ENCODE assay signal across 25 cellular contexts in the genomic region with DNA sequence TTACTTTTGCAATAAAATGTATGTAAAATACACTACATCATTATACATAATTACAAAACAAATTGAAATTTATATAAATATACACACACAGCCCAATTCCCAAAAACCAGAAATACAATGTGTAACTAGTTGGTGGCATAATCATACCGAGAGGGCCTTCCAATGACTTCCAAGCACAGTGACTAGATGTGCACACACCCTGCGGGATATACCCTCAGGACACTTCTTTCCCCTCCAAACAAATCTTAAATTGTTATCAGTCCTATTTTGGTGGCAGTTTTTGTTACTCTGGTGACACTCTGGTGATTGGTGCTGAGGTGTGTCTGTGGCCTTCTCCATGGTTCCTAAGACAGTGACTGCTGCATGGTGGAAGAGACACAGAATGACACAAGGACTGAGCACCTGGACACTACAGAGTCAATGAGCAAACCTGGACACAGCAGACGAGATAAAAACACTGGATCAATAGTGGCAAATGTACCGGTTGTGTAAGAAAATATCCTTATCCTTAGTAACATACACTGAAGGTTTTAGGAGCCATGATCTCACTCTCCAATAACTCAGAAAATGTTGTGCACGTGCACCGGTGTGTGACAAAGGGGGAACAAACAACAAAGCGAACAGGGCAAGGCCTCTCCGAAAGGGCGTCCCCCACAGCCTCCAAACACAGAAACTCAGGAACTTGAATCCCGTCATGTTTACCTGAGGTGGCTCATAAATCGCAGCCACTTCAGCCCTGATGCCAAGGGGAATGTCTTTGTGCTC. TPM values are rescaled to one million over a fixed set of nuclear protein-coding genes. Genes with fewer than 3 reads are reported as not detected.
"Had no signal": no experiment of that assay in that cellular context is flagged by ENCODE, and none has a peak within 500 bp of the region (broad histone marks: within the 10 kb centered on the region; RNA-seq: fewer than 3 reads in every experiment).

No MANE protein-coding gene starts in this region.

- H3K27ac Mint-ChIP-seq: activated naive CD8-positive, alpha-beta T cell; endodermal cell; naive B cell; type B pancreatic cell had no signal

- H3K27me3 Mint-ChIP-seq: activated naive CD8-positive, alpha-beta T cell; naive B cell; type B pancreatic cell had no signal

- H3K4me3 Mint-ChIP-seq: activated naive CD8-positive, alpha-beta T cell; endodermal cell; naive B cell; neural crest cell; type B pancreatic cell had no signal

- H3K9me3 ChIP-seq: esophagus squamous epithelium, gastrocnemius medialis, lower lobe of right lung, testis, vagina had no signal

- H3K4me1 Mint-ChIP-seq: endodermal cell, neural crest cell had no signal

- ATAC-seq: gastrocnemius medialis, left lobe of liver, lower lobe of right lung had no signal

- H3K9me3 Mint-ChIP-seq: endodermal cell, naive B cell, neural crest cell, type B pancreatic cell had no signal

- H3K27me3 ChIP-seq: esophagus squamous epithelium, gastrocnemius medialis, testis, vagina had no signal

- H3K4me3 ChIP-seq: esophagus squamous epithelium, gastrocnemius medialis, lower lobe of right lung, testis, vagina had no signal

- DNase-seq: activated CD4-positive, alpha-beta T cell treated with anti-CD3 and anti-CD28 coated beads, Interleukin-2, amount 50 U/mL, for 4 hours; activated CD4-positive, CD25-positive, alpha-beta regulatory T cell treated with anti-CD3 and anti-CD28 coated beads, Interleukin-2, amount 50 U/mL, for 72 hours; activated gamma-delta T cell treated with Interleukin-2 at 50 U/mL for 16 hours; amniotic stem cell; cerebellar nuclear complex; cortex of kidney; endodermal cell; esophagus squamous epithelium; gastrocnemius medialis; head of caudate nucleus; islet precursor cell; lower lobe of right lung; naive B cell; retina; stimulated activated CD4-positive, alpha-beta T cell treated with anti-CD3 and anti-CD28 coated beads, Interleukin-2, amount 100 ng/mL, for 48 hours; stimulated activated CD8-positive, alpha-beta memory T cell treated with anti-CD3 and anti-CD28 coated beads, Interleukin-4, amount 100 ng/mL, for 48 hours; stimulated activated naive CD4-positive, alpha-beta T cell; testis had no signal

- H3K27ac ChIP-seq: esophagus squamous epithelium, gastrocnemius medialis, lower lobe of right lung, testis, vagina, VCaP had no signal

- H3K4me1 ChIP-seq: gastrocnemius medialis had no signal

RNA-seq across cellular contexts. Expression of gene TSPAN10, which starts 33.0 kb away (rescaled TPM):
- total RNA-seq: vagina had no signal

RNA-seq across cellular contexts. Expression of gene PDE6G, which starts 52.3 kb away (rescaled TPM):
- total RNA-seq: esophagus squamous epithelium, gastrocnemius medialis, posterior vena cava, vagina had no signal
